8 cellular contexts compared by ENCODE assay signal in the genomic region with DNA sequence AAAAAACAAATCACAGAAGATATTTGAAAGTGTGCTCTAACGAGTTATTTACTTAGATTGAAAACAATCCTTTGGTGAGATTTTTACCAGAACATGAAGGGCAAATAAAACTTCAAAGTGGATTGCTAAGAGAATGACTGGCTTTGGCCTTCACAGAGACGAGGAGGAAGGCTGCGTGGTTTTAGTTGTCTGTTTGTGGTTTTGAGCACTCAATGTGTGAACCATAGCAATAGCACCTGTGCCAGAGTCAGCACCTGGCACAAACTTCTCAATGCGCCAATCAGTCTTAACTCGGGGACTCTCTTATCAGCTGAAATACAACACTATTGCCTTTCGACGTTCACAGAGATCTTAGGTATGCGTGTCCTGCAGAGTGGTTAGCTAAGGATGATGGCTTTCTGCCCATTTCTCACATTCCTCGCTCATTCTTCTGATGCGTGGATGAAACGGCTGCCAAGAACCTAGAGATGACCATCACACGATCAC.
DNase-seq lines count a peak whose midpoint lies in the region; ATAC-seq and TF ChIP-seq lines count a peak whose summit lies in the region.

No MANE protein-coding gene starts in this region.

- H3K27me3 Mint-ChIP-seq in activated CD8-positive, alpha-beta T cell treated with anti-CD3 and anti-CD28 coated beads for 36 hours = no peaks in the 10 kb centered on the region

- peaks cover 75% of the 10 kb centered on the region for H3K36me3 Mint-ChIP-seq in activated CD8-positive, alpha-beta T cell treated with anti-CD3 and anti-CD28 coated beads for 36 hours (ENCODE audit: low read depth)

- H3K9me3 ChIP-seq in heart right ventricle = no peaks in the 10 kb centered on the region
- no peaks in the 10 kb centered on the region for H3K9me3 ChIP-seq in upper lobe of right lung

- H3K36me3 ChIP-seq in heart right ventricle (peaks cover 0 to 20% (median 0%) of the 10 kb centered on the region in 9 donors), upper lobe of right lung (no peaks in the 10 kb centered on the region)

- H3K27me3 ChIP-seq in heart right ventricle (no peaks in the 10 kb centered on the region), upper lobe of right lung (no peaks in the 10 kb centered on the region)

- H3K27ac ChIP-seq in heart right ventricle (peak overlapping the region in 7 of 10 donors; percentile 35 to 91 (median 57)), upper lobe of right lung (peak overlapping the region; percentile 84)

- DNase-seq in AG10803 (ENCODE audit: low read depth) (peak; percentile 43), heart right ventricle (no peak), upper lobe of right lung (no peak), NCI-H1105 (lab: John Stamatoyannopoulos, UW) (no peak), NCI-H82 treated with DMSO at 0.1 percent for 48 hours (lab: John Stamatoyannopoulos, UW; ENCODE audit: unreplicated experiment) (no peak)
- DNase-seq in activated CD8-positive, alpha-beta T cell treated with anti-CD3 and anti-CD28 coated beads for 36 hours = peak; percentile 86

- H3K4me3 ChIP-seq in AG10803 (ENCODE audit: low read length) (no peak overlapping the region), heart right ventricle (no peak overlapping the region), upper lobe of right lung (no peak overlapping the region)

- H3K4me3 Mint-ChIP-seq in activated CD8-positive, alpha-beta T cell treated with anti-CD3 and anti-CD28 coated beads for 36 hours = peak overlapping the region; percentile 40

- peaks cover 3 to 94% (median 39%) of the 10 kb centered on the region in 9 donors for H3K4me1 ChIP-seq in heart right ventricle
- H3K4me1 ChIP-seq in upper lobe of right lung = peaks cover 66% of the 10 kb centered on the region

- peaks cover 2% of the 10 kb centered on the region for H3K9me3 Mint-ChIP-seq in activated CD8-positive, alpha-beta T cell treated with anti-CD3 and anti-CD28 coated beads for 36 hours

- intact Hi-C loops in activated CD8-positive, alpha-beta T cell treated with anti-CD3 and anti-CD28 coated beads for 36 hours (cut with micrococcal nuclease) = loop anchor here (2.0 kb wide), 2 partner anchors 40 to 146 kb away; no protein-coding TSS in a partner anchor
- intact Hi-C loops in heart right ventricle (cut with DNase I) (loop anchor here in 1 of 10 donors (10.0 kb wide), 1 partner anchor 152 kb away; no protein-coding TSS in a partner anchor), upper lobe of right lung (cut with DNase I) (no loop called here)

- POLR2A ChIA-PET in activated CD8-positive, alpha-beta T cell treated with anti-CD3 and anti-CD28 coated beads for 36 hours (lab: Charles Lee) = interaction anchor here (0.7 to 3.4 kb wide), 7 partner anchors 8 to 71 kb away, joined by 3 to 36 read pairs (median 9); a partner anchor contains a TSS

- H3K4me1 Mint-ChIP-seq in activated CD8-positive, alpha-beta T cell treated with anti-CD3 and anti-CD28 coated beads for 36 hours (ENCODE audit: low read depth) = peaks cover 82% of the 10 kb centered on the region

- CTCF ChIA-PET in activated CD8-positive, alpha-beta T cell treated with anti-CD3 and anti-CD28 coated beads for 36 hours (lab: Charles Lee) = interaction anchor here (1.0 to 2.5 kb wide), 8 partner anchors 9 to 144 kb away, joined by 3 to 9 read pairs (median 5); no protein-coding TSS in a partner anchor

- peak overlapping the region; percentile 98 for H3K27ac Mint-ChIP-seq in activated CD8-positive, alpha-beta T cell treated with anti-CD3 and anti-CD28 coated beads for 36 hours

- 41 to 51% methylated on average over 12 of the region's 12 CpGs for WGBS in heart right ventricle, 2 donors

- ATAC-seq in GM19395 (IDR thresholded peaks at IDR 0.05; ENCODE audit: unreplicated experiment) (peak; percentile 64), HG03460 (IDR thresholded peaks at IDR 0.05; ENCODE audit: unreplicated experiment) (peak; percentile 48), heart right ventricle (no peak), upper lobe of right lung (peak; percentile 38)
- ATAC-seq in activated CD8-positive, alpha-beta T cell treated with anti-CD3 and anti-CD28 coated beads for 36 hours = peak; percentile 56

- TF ChIP-seq CTCF in AG10803 (conservative IDR thresholded peaks at IDR 0.05; ENCODE audit: low read length) = no peak
- TF ChIP-seq CTCF in activated CD8-positive, alpha-beta T cell treated with anti-CD3 and anti-CD28 coated beads for 36 hours (IDR thresholded peaks at IDR 0.05) = no peak
- no peak for TF ChIP-seq CTCF in heart right ventricle (IDR thresholded peaks at IDR 0.05)
- no peak for TF ChIP-seq CTCF in upper lobe of right lung (IDR thresholded peaks at IDR 0.05)

Comparison
In these comparisons a context has a peak if more than half of its experiments do, and no peak if none do; other contexts are left out.
1. DNase-seq: peak in AG10803 (single experiment) and activated CD8-positive, alpha-beta T cell treated with anti-CD3 and anti-CD28 coated beads for 36 hours (single experiment); none in heart right ventricle (0 of 2), upper lobe of right lung (single experiment), NCI-H1105 (single experiment) and NCI-H82 treated with DMSO at 0.1 percent for 48 hours (single experiment).
2. ATAC-seq: peak in GM19395 (single experiment), HG03460 (single experiment), activated CD8-positive, alpha-beta T cell treated with anti-CD3 and anti-CD28 coated beads for 36 hours (single experiment) and upper lobe of right lung (single experiment); none in heart right ventricle (0 of 8).